Comparison of ENCODE assay signal across 16 cellular contexts in genomic region chr11:118380571-118380970, GRCh38. TPM values are rescaled to one million over a fixed set of nuclear protein-coding genes. Genes with fewer than 3 reads are reported as not detected.
"Had no signal": no experiment of that assay in that cellular context is flagged by ENCODE, and none has a peak within 500 bp of the region (broad histone marks: within the 10 kb centered on the region; RNA-seq: fewer than 3 reads in every experiment).

No MANE protein-coding gene starts in this region.

- H3K27ac ChIP-seq: brain microvascular endothelial cell, hepatocyte, pancreas had no signal

- H3K9me3 ChIP-seq: pancreas had no signal

- H3K4me3 ChIP-seq: hepatocyte, pancreas had no signal

- DNase-seq: activated B cell treated with CpG ODN at 0.5 μM for 24 hours; activated CD4-positive, alpha-beta T cell treated with anti-CD3 and anti-CD28 coated beads for 48 hours; activated CD8-positive, alpha-beta memory T cell treated with anti-CD3 and anti-CD28 coated beads, Interleukin-2, amount 50 U/mL, for 48 hours; activated gamma-delta T cell treated with Interleukin-2 at 50 U/mL for 16 hours; activated naive CD8-positive, alpha-beta T cell treated with anti-CD3 and anti-CD28 coated beads for 36 hours; anterior cingulate cortex; brain microvascular endothelial cell; cerebellar nuclear complex; effector memory CD8-positive, alpha-beta T cell; pancreas; stimulated activated CD4-positive, alpha-beta T cell treated with anti-CD3 and anti-CD28 coated beads, Interleukin-2, amount 100 ng/mL, for 48 hours had no signal

- H3K4me1 ChIP-seq: pancreas had no signal

- H3K27me3 Mint-ChIP-seq: activated B cell treated with CpG ODN at 0.5 μM for 24 hours; activated naive CD8-positive, alpha-beta T cell treated with anti-CD3 and anti-CD28 coated beads for 36 hours; dendritic cell treated with granulocyte-macrophage colony-stimulating factor and Interleukin-4, amounts not matched to agents 40 ng/mL and 50 ng/mL, for 4 days; effector memory CD8-positive, alpha-beta T cell; stimulated activated memory B cell treated with anti-CD40 and anti-IgM and Interleukin-4, amounts not matched to agents 10 μg/mL and 1 μg/mL and 100 μg/mL, for 72 hours had no signal

- H3K4me3 Mint-ChIP-seq: activated B cell treated with CpG ODN at 0.5 μM for 24 hours; activated naive CD8-positive, alpha-beta T cell treated with anti-CD3 and anti-CD28 coated beads for 36 hours; dendritic cell treated with granulocyte-macrophage colony-stimulating factor and Interleukin-4, amounts not matched to agents 40 ng/mL and 50 ng/mL, for 4 days; effector memory CD8-positive, alpha-beta T cell; stimulated activated memory B cell treated with anti-CD40 and anti-IgM and Interleukin-4, amounts not matched to agents 10 μg/mL and 1 μg/mL and 100 μg/mL, for 72 hours had no signal

- H2AFZ ChIP-seq: hepatocyte had no signal

- H3K27me3 ChIP-seq: brain microvascular endothelial cell, hepatocyte, pancreas had no signal

- ATAC-seq: effector memory CD8-positive, alpha-beta T cell; pancreas; stimulated activated memory B cell treated with anti-CD40 and anti-IgM and Interleukin-4, amounts not matched to agents 10 μg/mL and 1 μg/mL and 100 μg/mL, for 72 hours had no signal

- H3K4me2 ChIP-seq: hepatocyte had no signal

- H3K9me3 Mint-ChIP-seq: activated B cell treated with CpG ODN at 0.5 μM for 24 hours; activated naive CD8-positive, alpha-beta T cell treated with anti-CD3 and anti-CD28 coated beads for 36 hours; dendritic cell treated with granulocyte-macrophage colony-stimulating factor and Interleukin-4, amounts not matched to agents 40 ng/mL and 50 ng/mL, for 4 days; effector memory CD8-positive, alpha-beta T cell; stimulated activated memory B cell treated with anti-CD40 and anti-IgM and Interleukin-4, amounts not matched to agents 10 μg/mL and 1 μg/mL and 100 μg/mL, for 72 hours had no signal

- H3K4me1 Mint-ChIP-seq: activated B cell treated with CpG ODN at 0.5 μM for 24 hours; stimulated activated memory B cell treated with anti-CD40 and anti-IgM and Interleukin-4, amounts not matched to agents 10 μg/mL and 1 μg/mL and 100 μg/mL, for 72 hours had no signal

- H3K79me2 ChIP-seq: hepatocyte had no signal

- H3K27ac Mint-ChIP-seq: activated B cell treated with CpG ODN at 0.5 μM for 24 hours; activated naive CD8-positive, alpha-beta T cell treated with anti-CD3 and anti-CD28 coated beads for 36 hours; dendritic cell treated with granulocyte-macrophage colony-stimulating factor and Interleukin-4, amounts not matched to agents 40 ng/mL and 50 ng/mL, for 4 days; stimulated activated memory B cell treated with anti-CD40 and anti-IgM and Interleukin-4, amounts not matched to agents 10 μg/mL and 1 μg/mL and 100 μg/mL, for 72 hours had no signal

RNA-seq across cellular contexts. Expression of gene CD3G, which starts 36.4 kb away (rescaled TPM):
- total RNA-seq: activated B cell treated with CpG ODN at 0.5 μM for 24 hours, glomerular endothelial cell, kidney epithelial cell had no signal

RNA-seq across cellular contexts. Expression of gene CD3D, which starts 38.1 kb away (rescaled TPM):
- total RNA-seq: glomerular endothelial cell, kidney epithelial cell had no signal
